In genomic region chr7:54811016-54811924, GRCh38 we compare ENCODE assay signal across 1 cellular context.
TF ChIP-seq lines count a peak whose summit lies in the region.

No MANE protein-coding gene starts in this region.

TF ChIP-seq in H1, 55 proteins besides CTCF, POLR2A, EP300 and RAD21:
- TF ChIP-seq USF2 (IDR thresholded peaks at IDR 0.05; ENCODE audit: low read length): no peak
- no peak for TF ChIP-seq NANOG (IDR thresholded peaks at IDR 0.05; ENCODE audit: insufficient read depth, low read depth, low read length, poor library complexity, severe bottlenecking)
- TF ChIP-seq SP4 (IDR thresholded peaks at IDR 0.05; ENCODE audit: low read length): no peak
- TF ChIP-seq CHD2 (IDR thresholded peaks at IDR 0.05; ENCODE audit: low read length): no peak
- no peak for TF ChIP-seq BCL11A (IDR thresholded peaks at IDR 0.05; ENCODE audit: low read depth in 2 of 2, low read length in 2 of 2)
- TF ChIP-seq BACH1 (IDR thresholded peaks at IDR 0.05; ENCODE audit: low read length): no peak
- no peak for TF ChIP-seq HDAC6 (IDR thresholded peaks at IDR 0.05; ENCODE audit: low read depth, low read length)
- TF ChIP-seq TAF1 (IDR thresholded peaks at IDR 0.05; ENCODE audit: low read depth, low read length): no peak
- TF ChIP-seq BRCA1 (IDR thresholded peaks at IDR 0.05; ENCODE audit: low read depth, low read length): no peak
- TF ChIP-seq RFX5 (IDR thresholded peaks at IDR 0.05; ENCODE audit: borderline replicate concordance, low read depth, low read length): no peak
- TF ChIP-seq E2F6 (IDR thresholded peaks at IDR 0.05): no peak
- no peak for TF ChIP-seq KDM5A (IDR thresholded peaks at IDR 0.05; ENCODE audit: low read length)
- no peak for TF ChIP-seq POLR2AphosphoS5 (IDR thresholded peaks at IDR 0.05; ENCODE audit: low read depth, low read length)
- TF ChIP-seq RXRA (IDR thresholded peaks at IDR 0.05; ENCODE audit: insufficient read depth, low read depth, low read length): no peak
- TF ChIP-seq PHF8 (conservative IDR thresholded peaks at IDR 0.05; ENCODE audit: low read depth, low read length): no peak
- no peak for TF ChIP-seq SRF (IDR thresholded peaks at IDR 0.05; ENCODE audit: low read depth, low read length)
- no peak for TF ChIP-seq CEBPB (IDR thresholded peaks at IDR 0.05; ENCODE audit: low read depth, low read length)
- no peak for TF ChIP-seq SIRT6 (IDR thresholded peaks at IDR 0.05; ENCODE audit: low read length)
- no peak for TF ChIP-seq MAX (IDR thresholded peaks at IDR 0.05)
